In genomic region chr16:2663553-2664521, GRCh38 we compare ENCODE assay signal across 1 cellular context.
TF ChIP-seq lines count a peak whose summit lies in the region.

No MANE protein-coding gene starts in this region.

TF ChIP-seq in WTC11, 78 proteins besides CTCF, POLR2A, EP300 and RAD21 (continued from another document):
- TF ChIP-seq STAT6 (CRISPR knock-in tag; conservative IDR thresholded peaks at IDR 0.05; ENCODE audit: low read depth) (no peak), JAZF1 (CRISPR knock-in tag; IDR thresholded peaks at IDR 0.05) (no peak), CBFB (CRISPR knock-in tag; IDR thresholded peaks at IDR 0.05; ENCODE audit: low read depth) (no peak), IRF1 (CRISPR knock-in tag; IDR thresholded peaks at IDR 0.05) (no peak), AR (CRISPR knock-in tag; IDR thresholded peaks at IDR 0.05) (no peak)
